1 cellular context compared by ENCODE assay signal in genomic region chr16:81549547-81550411, GRCh38.
A peak's percentile ranks its signal among the peaks of the same experiment; 100 is the strongest.
TF ChIP-seq lines count a peak whose summit lies in the region.

No MANE protein-coding gene starts in this region.

TF ChIP-seq in HepG2, 621 proteins besides CTCF, POLR2A, EP300 and RAD21 (continued from another document):
- TF ChIP-seq ZNF142 (CRISPR knock-in tag; IDR thresholded peaks at IDR 0.05) = no peak
- no peak for TF ChIP-seq PBX2 (CRISPR knock-in tag; IDR thresholded peaks at IDR 0.05)
- no peak for TF ChIP-seq PREB (CRISPR knock-in tag; IDR thresholded peaks at IDR 0.05)
- TF ChIP-seq CCAR2 (optimal IDR thresholded peaks at IDR 0.05; ENCODE audit: low read depth, low read length) = no peak
- no peak for TF ChIP-seq FOXJ3 (CRISPR knock-in tag; IDR thresholded peaks at IDR 0.05; ENCODE audit: borderline replicate concordance)
- no peak for TF ChIP-seq TFDP2 (CRISPR knock-in tag; IDR thresholded peaks at IDR 0.05)
- no peak for TF ChIP-seq SYNCRIP (IDR thresholded peaks at IDR 0.05; ENCODE audit: insufficient read depth, low read depth, low read length)
- no peak for TF ChIP-seq LRRFIP1 (CRISPR knock-in tag; conservative IDR thresholded peaks at IDR 0.05)
- no peak for TF ChIP-seq THRA (CRISPR knock-in tag; IDR thresholded peaks at IDR 0.05; ENCODE audit: borderline replicate concordance)
- TF ChIP-seq HNF4G (IDR thresholded peaks at IDR 0.05; ENCODE audit: borderline replicate concordance, low read depth, low read length) = no peak
- no peak for TF ChIP-seq HNF4G (CRISPR knock-in tag; IDR thresholded peaks at IDR 0.05; ENCODE audit: borderline replicate concordance, low read depth)
- TF ChIP-seq TBL1XR1 (IDR thresholded peaks at IDR 0.05; ENCODE audit: borderline replicate concordance, low read length, partially characterized antibody) = no peak
- TF ChIP-seq SRSF1 (optimal IDR thresholded peaks at IDR 0.05; ENCODE audit: low read depth, low read length) = no peak
- no peak for TF ChIP-seq ISL2 (CRISPR knock-in tag; IDR thresholded peaks at IDR 0.05)
- TF ChIP-seq ZNF761 (CRISPR knock-in tag; conservative IDR thresholded peaks at IDR 0.05) = no peak
- TF ChIP-seq IKZF5 (CRISPR knock-in tag; IDR thresholded peaks at IDR 0.05) = no peak
- no peak for TF ChIP-seq ZNF282 (IDR thresholded peaks at IDR 0.05; ENCODE audit: partially characterized antibody)
- TF ChIP-seq ZNF672 (CRISPR knock-in tag; IDR thresholded peaks at IDR 0.05) = no peak; the same call in 1 of the 2 replicates
- TF ChIP-seq ATF5 (CRISPR knock-in tag; IDR thresholded peaks at IDR 0.05; ENCODE audit: low read depth) = no peak
- TF ChIP-seq RCOR2 (CRISPR knock-in tag; IDR thresholded peaks at IDR 0.05) = peak; percentile 39; the same call in 1 of the 2 replicates
- TF ChIP-seq GRHL1 (CRISPR knock-in tag; conservative IDR thresholded peaks at IDR 0.05) = no peak
- peak; percentile 86 for TF ChIP-seq ZNF687 (CRISPR knock-in tag; IDR thresholded peaks at IDR 0.05)
